In genomic region chr1:214545293-214545692, GRCh38 we compare ENCODE assay signal across 17 cellular contexts. TPM values are rescaled to one million over a fixed set of nuclear protein-coding genes. Genes with fewer than 3 reads are reported as not detected.
A peak's percentile ranks its signal among the peaks of the same experiment; 100 is the strongest.
DNase-seq lines count a peak whose midpoint lies in the region; ATAC-seq and TF ChIP-seq lines count a peak whose summit lies in the region.
"Had no signal": no experiment of that assay in that cellular context is flagged by ENCODE, and none has a peak within 500 bp of the region (broad histone marks: within the 10 kb centered on the region; RNA-seq: fewer than 3 reads in every experiment).

No MANE protein-coding gene starts in this region.

- no TSS peak for BruUV-seq in mammary epithelial cell (replicated peaks; lab: Mats Ljungman, UMichigan)
- no TSS peak for BruUV-seq in MCF 10A (replicated peaks; lab: Mats Ljungman, UMichigan)
- no TSS peak for BruUV-seq in Panc1 (replicated peaks; lab: Mats Ljungman, UMichigan)

- H3K27me3 Mint-ChIP-seq in MCF 10A (ENCODE audit: insufficient read depth, unreplicated experiment), result no peaks in the 10 kb centered on the region
- no peaks in the 10 kb centered on the region for H3K27me3 Mint-ChIP-seq in nephron progenitor cell (ENCODE audit: low read depth, poor library complexity)
- H3K27me3 Mint-ChIP-seq in naive thymus-derived CD4-positive, alpha-beta T cell, result peaks cover 36 to 51% (median 40%) of the 10 kb centered on the region in 5 donors

- H3K36me3 ChIP-seq in mammary epithelial cell (ENCODE audit: insufficient read depth, low read length) (peaks cover 10% of the 10 kb centered on the region), Panc1 (ENCODE audit: control insufficient read depth, insufficient read depth, low read length) (no peaks in the 10 kb centered on the region; the same call in 1 of the 2 replicates)
- H3K36me3 ChIP-seq in naive thymus-derived CD4-positive, alpha-beta T cell (ENCODE audit: control insufficient read depth in 2 of 3, insufficient read depth in 3 of 3, low read length in 3 of 3), result no peaks in the 10 kb centered on the region
- H3K36me3 ChIP-seq: BLaER1, HAP-1 had no signal

- H3K27ac ChIP-seq in mammary epithelial cell (ENCODE audit: insufficient read depth, low read depth, low read length) (no peak overlapping the region), Panc1 (ENCODE audit: low read length) (peak overlapping the region; percentile 93)
- no peak overlapping the region for H3K27ac ChIP-seq in naive thymus-derived CD4-positive, alpha-beta T cell (ENCODE audit: low read depth, low read length)
- H3K27ac ChIP-seq: 22Rv1, BLaER1, HL-60 had no signal

- H3K4me1 ChIP-seq in mammary epithelial cell (ENCODE audit: insufficient read depth, low read length) (peaks cover 48% of the 10 kb centered on the region), Panc1 (ENCODE audit: control insufficient read depth, insufficient read depth, low read length) (peaks cover 80% of the 10 kb centered on the region)
- no peaks in the 10 kb centered on the region for H3K4me1 ChIP-seq in naive thymus-derived CD4-positive, alpha-beta T cell (ENCODE audit: control insufficient read depth in 2 of 2, insufficient read depth in 2 of 2, low read length in 2 of 2)

- TF ChIP-seq CTCF in mammary epithelial cell (conservative IDR thresholded peaks at IDR 0.05 in 1 of 2, IDR thresholded peaks at IDR 0.05 in 1 of 2; ENCODE audit: extremely low read depth in 1 of 2, insufficient read depth in 1 of 2, low read depth in 1 of 2, low read length in 2 of 2), result no peak
- no peak for TF ChIP-seq CTCF in MCF 10A (IDR thresholded peaks at IDR 0.05; ENCODE audit: unreplicated experiment)
- no peak for TF ChIP-seq CTCF in Panc1 (IDR thresholded peaks at IDR 0.05)
- no peak for TF ChIP-seq CTCF in nephron progenitor cell (IDR thresholded peaks at IDR 0.05)

- dilution Hi-C loops in mammary epithelial cell (cut with HindIII; ENCODE audit: low sequenced_read_pairs), result loop anchor here (5.0 kb wide), 3 partner anchors 37 to 103 kb away; no protein-coding TSS in a partner anchor

- WGBS in mammary epithelial cell (ENCODE audit: low coverage, missing lambda C conversion rate), result 22% methylated on average over 2 of the region's 2 CpGs

- CTCF ChIA-PET in mammary epithelial cell (lab: Charles Lee; ENCODE audit: low non-redundant PET), result no interaction called here
- CTCF ChIA-PET in MCF 10A (lab: Yijun Ruan, JAX), result interaction anchor here (0.9 to 12.4 kb wide), 4 partner anchors 25 to 135 kb away, joined by 3 to 298 read pairs (median 148); no protein-coding TSS in a partner anchor
- CTCF ChIA-PET in Panc1 (lab: Charles Lee), result interaction anchor here (1.1 kb wide), 1 partner anchor 40 kb away, joined by 3 read pairs; no protein-coding TSS in a partner anchor
- CTCF ChIA-PET in naive thymus-derived CD4-positive, alpha-beta T cell (lab: Charles Lee), result no interaction called here

- H3K4me3 Mint-ChIP-seq in MCF 10A (ENCODE audit: unreplicated experiment) (no peak overlapping the region), nephron progenitor cell (peak overlapping the region; percentile 45)
- H3K4me3 Mint-ChIP-seq in naive thymus-derived CD4-positive, alpha-beta T cell, result no peak overlapping the region

- ATAC-seq in Panc1, result no peak
- ATAC-seq in GM21619 (IDR thresholded peaks at IDR 0.05; ENCODE audit: unreplicated experiment), result no peak
- ATAC-seq in naive thymus-derived CD4-positive, alpha-beta T cell, result no peak

- H3K9me3 Mint-ChIP-seq in MCF 10A (ENCODE audit: unreplicated experiment) (no peaks in the 10 kb centered on the region), nephron progenitor cell (no peaks in the 10 kb centered on the region)
- H3K9me3 Mint-ChIP-seq in naive thymus-derived CD4-positive, alpha-beta T cell, result no peaks in the 10 kb centered on the region
- H3K9me3 Mint-ChIP-seq: CD8-positive, alpha-beta memory T cell; HFFc6 had no signal

- H3K9me3 ChIP-seq in mammary epithelial cell (replicated peaks; ENCODE audit: insufficient read depth, low read length) (no peaks in the 10 kb centered on the region), Panc1 (ENCODE audit: control insufficient read depth, insufficient read depth, low read depth, low read length) (no peaks in the 10 kb centered on the region)
- H3K9me3 ChIP-seq in naive thymus-derived CD4-positive, alpha-beta T cell (ENCODE audit: control insufficient read depth in 2 of 3, low read length in 3 of 3), result no peaks in the 10 kb centered on the region
- H3K9me3 ChIP-seq: BLaER1, Caco-2, HAP-1 had no signal

- H3K36me3 Mint-ChIP-seq in MCF 10A (ENCODE audit: insufficient read depth, unreplicated experiment) (peaks cover 54% of the 10 kb centered on the region), nephron progenitor cell (ENCODE audit: low read depth) (peaks cover 11% of the 10 kb centered on the region)
- H3K36me3 Mint-ChIP-seq in naive thymus-derived CD4-positive, alpha-beta T cell, result no peaks in the 10 kb centered on the region
- H3K36me3 Mint-ChIP-seq: CD8-positive, alpha-beta memory T cell had no signal

- H3K27me3 ChIP-seq in mammary epithelial cell (ENCODE audit: insufficient read depth, low read length) (no peaks in the 10 kb centered on the region), Panc1 (ENCODE audit: control insufficient read depth, insufficient read depth, low read length) (no peaks in the 10 kb centered on the region)
- H3K27me3 ChIP-seq in naive thymus-derived CD4-positive, alpha-beta T cell (ENCODE audit: control insufficient read depth in 2 of 2, insufficient read depth in 2 of 2, low read length in 2 of 2), result peaks cover 0 to 6% of the 10 kb centered on the region in 2 donors

- in situ Hi-C loops in mammary epithelial cell (cut with MboI; ENCODE audit: low sequenced_read_pairs in 2 of 2), result loop anchor here in 1 of 2 donors (5.0 kb wide), 1 partner anchor 42 kb away; no protein-coding TSS in a partner anchor
- in situ Hi-C loops in Panc1 (cut with HindIII; ENCODE audit: low pct_unique_long_range_greater_than_20kb, low sequenced_read_pairs), result no loop called here

- intact Hi-C loops in mammary epithelial cell (cut with micrococcal nuclease) (loop anchor here (5.0 kb wide), 1 partner anchor 153 kb away; no protein-coding TSS in a partner anchor), MCF 10A (cut with micrococcal nuclease) (no loop called here), Panc1 (cut with micrococcal nuclease; ENCODE audit: unreplicated experiment) (loop anchor here (5.0 kb wide), 1 partner anchor 33 kb away; no protein-coding TSS in a partner anchor)
- intact Hi-C loops in naive thymus-derived CD4-positive, alpha-beta T cell (cut with micrococcal nuclease), result no loop called here

- H4K20me1 ChIP-seq in mammary epithelial cell (ENCODE audit: insufficient read depth, low read length), result peaks cover 12% of the 10 kb centered on the region
- H4K20me1 ChIP-seq: BLaER1 had no signal

- no peak overlapping the region for H2AFZ ChIP-seq in mammary epithelial cell (ENCODE audit: low read depth, low read length)

- no peak overlapping the region for H3K9ac ChIP-seq in mammary epithelial cell (ENCODE audit: insufficient read depth, low read length)
- H3K9ac ChIP-seq: BLaER1 had no signal

- POLR2A ChIA-PET in MCF 10A (lab: Yijun Ruan, JAX), result interaction anchor here (8.4 to 31.1 kb wide), 4 partner anchors 8 to 102 kb away, joined by 223 to 2189 read pairs (median 600); no protein-coding TSS in a partner anchor
- POLR2A ChIA-PET in Panc1 (lab: Charles Lee), result no interaction called here
- POLR2A ChIA-PET in naive thymus-derived CD4-positive, alpha-beta T cell (lab: Charles Lee), result no interaction called here

- peak overlapping the region; percentile 86 for H3K4me2 ChIP-seq in mammary epithelial cell (ENCODE audit: insufficient read depth, low read depth, low read length)
- H3K4me2 ChIP-seq: BLaER1 had no signal

- H3K27ac Mint-ChIP-seq in MCF 10A (ENCODE audit: low read depth, unreplicated experiment) (no peak overlapping the region), nephron progenitor cell (no peak overlapping the region)
- peak overlapping the region in 1 of 9 donors; percentile 2 for H3K27ac Mint-ChIP-seq in naive thymus-derived CD4-positive, alpha-beta T cell
- H3K27ac Mint-ChIP-seq: CD8-positive, alpha-beta memory T cell; HFFc6 had no signal

- H3K4me3 ChIP-seq in mammary epithelial cell (replicated peaks in 1 of 3; ENCODE audit: insufficient read depth in 1 of 3, low read depth in 2 of 3, low read length in 3 of 3), result no peak overlapping the region
- no peak overlapping the region for H3K4me3 ChIP-seq in Panc1 (ENCODE audit: low read depth in 2 of 2, low read length in 2 of 2)
- H3K4me3 ChIP-seq in naive thymus-derived CD4-positive, alpha-beta T cell (ENCODE audit: low read length), result no peak overlapping the region
- H3K4me3 ChIP-seq: BLaER1, HAP-1 had no signal

- no peak for DNase-seq in mammary epithelial cell
- no peak for DNase-seq in MCF 10A (ENCODE audit: unreplicated experiment)
- no peak for DNase-seq in Panc1 (ENCODE audit: low read depth, low spot score)
- no peak for DNase-seq in nephron progenitor cell
- no peak for DNase-seq in NCI-H526 treated with DMSO at 0.1 percent for 48 hours (lab: John Stamatoyannopoulos, UW)
- DNase-seq in amygdala (lab: John Stamatoyannopoulos, UW), result no peak
- no peak for DNase-seq in naive thymus-derived CD4-positive, alpha-beta T cell
- DNase-seq: AML-193; Caco-2; CD8-positive, alpha-beta memory T cell; GOT3; HFFc6 had no signal

- H3K4me1 Mint-ChIP-seq in MCF 10A (ENCODE audit: insufficient read depth, unreplicated experiment) (peaks cover 77% of the 10 kb centered on the region), nephron progenitor cell (peaks cover 97% of the 10 kb centered on the region)
- H3K4me1 Mint-ChIP-seq in naive thymus-derived CD4-positive, alpha-beta T cell, result peaks cover 0 to 13% (median 3%) of the 10 kb centered on the region in 7 donors

- H3K79me2 ChIP-seq in mammary epithelial cell (ENCODE audit: insufficient read depth, low read length), result peaks cover 99% of the 10 kb centered on the region

RNA-seq across cellular contexts. Expression of gene PTPN14, which starts 6.1 kb away (rescaled TPM):
- 100 to 1,000 TPM; 152 to 157 TPM for total RNA-seq in mammary epithelial cell
- polyA plus RNA-seq in mammary epithelial cell, result 52.9 TPM
- 116 TPM for polyA minus RNA-seq in mammary epithelial cell
- total RNA-seq in MCF 10A (2022), result 240 and 243 TPM in 2 replicates
- total RNA-seq in Panc1 (2021; ENCODE audit: unreplicated experiment), result 209 TPM
- 50.0 TPM for polyA plus RNA-seq in Panc1 (2012; ENCODE audit: insufficient read length)
- 1 to 10 TPM in 1 of 5 experiments, under 1 TPM in 4; 0.03 to 5.8 (median 0.07) TPM for total RNA-seq in naive thymus-derived CD4-positive, alpha-beta T cell
- polyA plus RNA-seq in naive thymus-derived CD4-positive, alpha-beta T cell, result under 1 TPM in 1 of 2 donors, not detected in 1; 0.06 TPM

RNA-seq across cellular contexts. Expression of gene CENPF, which starts 57.7 kb away (rescaled TPM):
- total RNA-seq in mammary epithelial cell (10 to 100 TPM in 1 of 2 donors, 1 to 10 TPM in 1; 1.7 to 52.4 TPM), MCF 10A (2022) (88.8 and 135 TPM in 2 replicates), Panc1 (2021; ENCODE audit: unreplicated experiment) (156 TPM)
- 12.0 TPM for polyA plus RNA-seq in mammary epithelial cell
- 10.8 TPM for polyA minus RNA-seq in mammary epithelial cell
- polyA plus RNA-seq in Panc1 (2012; ENCODE audit: insufficient read length), result 31.3 TPM
- 10 to 100 TPM in 1 of 5 experiments, 1 to 10 TPM in 4; 2.1 to 79.9 (median 4.1) TPM for total RNA-seq in naive thymus-derived CD4-positive, alpha-beta T cell
- polyA plus RNA-seq in naive thymus-derived CD4-positive, alpha-beta T cell, result 1 to 10 TPM in 1 of 2 donors, under 1 TPM in 1; 0.83 to 2.3 TPM

Comparison
In these comparisons a context has a peak if more than half of its experiments do, and no peak if none do; other contexts are left out.
1. CTCF ChIA-PET loops: an anchor here in MCF 10A (0.9 to 12.4 kb wide) and Panc1 (1.1 kb wide); none called in mammary epithelial cell and naive thymus-derived CD4-positive, alpha-beta T cell.
2. intact Hi-C loops: an anchor here in mammary epithelial cell (5.0 kb wide) and Panc1 (5.0 kb wide); none called in MCF 10A and naive thymus-derived CD4-positive, alpha-beta T cell.
3. RNA of gene PTPN14, which starts 6.1 kb away (total RNA-seq): 240 to 243 TPM in MCF 10A, 209 TPM in Panc1 (single experiment) and 152 to 157 TPM in mammary epithelial cell; 0.03 to 5.8 TPM in naive thymus-derived CD4-positive, alpha-beta T cell; every median in the first group is over 10 times any median in the second.